ENCODE assay signal across 8 cellular contexts in the genomic region with DNA sequence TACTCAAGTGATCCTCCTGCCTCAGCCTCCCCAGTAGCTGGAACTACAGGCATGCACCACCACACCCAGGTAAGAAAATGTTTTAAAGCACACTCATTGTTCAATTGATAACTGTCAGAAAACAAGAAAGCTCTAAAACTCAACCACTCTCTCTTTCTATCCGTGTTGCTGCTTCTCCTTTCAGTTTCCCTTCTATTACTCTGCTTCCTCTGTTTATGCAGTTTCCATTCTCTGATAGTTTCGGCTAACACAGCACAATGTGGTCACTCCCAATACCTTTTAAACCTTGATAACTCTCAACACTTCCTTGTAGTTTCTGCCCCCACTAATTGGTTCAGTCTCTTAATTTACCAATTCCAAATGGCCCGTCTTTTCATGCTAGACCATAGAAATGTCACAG. TPM values are rescaled to one million over a fixed set of nuclear protein-coding genes. Genes with fewer than 3 reads are reported as not detected.
DNase-seq lines count a peak whose midpoint lies in the region; ATAC-seq and TF ChIP-seq lines count a peak whose summit lies in the region.
"Had no signal": no experiment of that assay in that cellular context is flagged by ENCODE, and none has a peak within 500 bp of the region (broad histone marks: within the 10 kb centered on the region; RNA-seq: fewer than 3 reads in every experiment).

No MANE protein-coding gene starts in this region.

- TF ChIP-seq CTCF in mucosa of descending colon (IDR thresholded peaks at IDR 0.05) (no peak), type B pancreatic cell (conservative IDR thresholded peaks at IDR 0.05) (no peak)

- no peaks in the 10 kb centered on the region for H3K9me3 ChIP-seq in mucosa of descending colon

- no peak overlapping the region for H3K4me3 Mint-ChIP-seq in type B pancreatic cell

- no peaks in the 10 kb centered on the region for H3K27me3 Mint-ChIP-seq in type B pancreatic cell

- H3K9me3 Mint-ChIP-seq in type B pancreatic cell, result no peaks in the 10 kb centered on the region

- intact Hi-C loops in mucosa of descending colon (cut with DNase I, micrococcal nuclease), result no loop called here

- no peak overlapping the region for H3K27ac Mint-ChIP-seq in type B pancreatic cell

- ATAC-seq in GM18870 (IDR thresholded peaks at IDR 0.05; ENCODE audit: unreplicated experiment) (peak; percentile 99), GM21528 (IDR thresholded peaks at IDR 0.05; ENCODE audit: low FRiP score, unreplicated experiment) (peak; percentile 99), HG03354 (IDR thresholded peaks at IDR 0.05; ENCODE audit: poor library complexity, severe bottlenecking, unreplicated experiment) (peak; percentile 99), mucosa of descending colon (peak; percentile 45)
- ATAC-seq: Right ventricle myocardium inferior had no signal

- no peak for DNase-seq in mucosa of descending colon
- DNase-seq in NCI-H2081 (lab: John Stamatoyannopoulos, UW), result no peak
- DNase-seq in type B pancreatic cell (ENCODE audit: extremely low spot score, unreplicated experiment), result no peak
- no peak for DNase-seq in H4 (ENCODE audit: low spot score)

- no peaks in the 10 kb centered on the region for H3K4me1 ChIP-seq in mucosa of descending colon (ENCODE audit: low read depth)

- H3K4me1 Mint-ChIP-seq in type B pancreatic cell (ENCODE audit: unreplicated experiment), result no peaks in the 10 kb centered on the region

- no peak overlapping the region for H3K4me3 ChIP-seq in mucosa of descending colon

- no peaks in the 10 kb centered on the region for H3K36me3 Mint-ChIP-seq in type B pancreatic cell

- H3K36me3 ChIP-seq in mucosa of descending colon (ENCODE audit: low read depth), result no peaks in the 10 kb centered on the region

RNA-seq across cellular contexts. Expression of gene NR4A3, which starts 59.2 kb away (rescaled TPM):
- total RNA-seq in mucosa of descending colon, result 10 to 100 TPM in 1 of 3 donors, under 1 TPM in 2; 0.51 to 25.0 (median 0.69) TPM
- total RNA-seq in type B pancreatic cell (ENCODE audit: low replicate concordance), result 2.0 and 3.4 TPM in 2 replicates
- 0.06 and 0.08 TPM in 2 replicates for total RNA-seq in H4 (2014; rRNA removed; shearing (Covaris generic))

Comparison
In these comparisons a context has a peak if more than half of its experiments do, and no peak if none do; other contexts are left out.
1. ATAC-seq: peak in every context shown above with its lines; median percentile 99 in GM18870; 99 in GM21528; 99 in HG03354; 45 in mucosa of descending colon.